In genomic region chr3:9916346-9916733, GRCh38 we compare ENCODE assay signal across 1 cellular context.
TF ChIP-seq lines count a peak whose summit lies in the region.

No MANE protein-coding gene starts in this region.

TF ChIP-seq in H1, 55 proteins besides CTCF, POLR2A, EP300 and RAD21:
- TF ChIP-seq JUND (IDR thresholded peaks at IDR 0.05; ENCODE audit: low read length) (no peak), ATF3 (IDR thresholded peaks at IDR 0.05; ENCODE audit: insufficient read depth, low read depth, low read length) (no peak), JUN (IDR thresholded peaks at IDR 0.05; ENCODE audit: low read depth, low read length) (no peak), CEBPB (IDR thresholded peaks at IDR 0.05; ENCODE audit: low read depth, low read length) (no peak), SIRT6 (IDR thresholded peaks at IDR 0.05; ENCODE audit: low read length) (no peak), BACH1 (IDR thresholded peaks at IDR 0.05; ENCODE audit: low read length) (no peak), RFX5 (IDR thresholded peaks at IDR 0.05; ENCODE audit: borderline replicate concordance, low read depth, low read length) (no peak), POU5F1 (IDR thresholded peaks at IDR 0.05; ENCODE audit: low read depth, low read length) (no peak), MAFK (IDR thresholded peaks at IDR 0.05; ENCODE audit: low read depth, low read length) (no peak), GTF2F1 (IDR thresholded peaks at IDR 0.05; ENCODE audit: borderline replicate concordance, low read depth, low read length) (no peak), HDAC2 (IDR thresholded peaks at IDR 0.05; ENCODE audit: borderline replicate concordance in 1 of 2, low read depth in 2 of 2, low read length in 2 of 2) (no peak), RXRA (IDR thresholded peaks at IDR 0.05; ENCODE audit: insufficient read depth, low read depth, low read length) (no peak), CHD1 (IDR thresholded peaks at IDR 0.05; ENCODE audit: low read depth, low read length) (no peak), TAF1 (IDR thresholded peaks at IDR 0.05; ENCODE audit: low read depth, low read length) (no peak), SIX5 (IDR thresholded peaks at IDR 0.05; ENCODE audit: low read depth, low read length) (no peak), POLR2AphosphoS5 (IDR thresholded peaks at IDR 0.05; ENCODE audit: low read depth, low read length) (no peak)
